In the genomic region with DNA sequence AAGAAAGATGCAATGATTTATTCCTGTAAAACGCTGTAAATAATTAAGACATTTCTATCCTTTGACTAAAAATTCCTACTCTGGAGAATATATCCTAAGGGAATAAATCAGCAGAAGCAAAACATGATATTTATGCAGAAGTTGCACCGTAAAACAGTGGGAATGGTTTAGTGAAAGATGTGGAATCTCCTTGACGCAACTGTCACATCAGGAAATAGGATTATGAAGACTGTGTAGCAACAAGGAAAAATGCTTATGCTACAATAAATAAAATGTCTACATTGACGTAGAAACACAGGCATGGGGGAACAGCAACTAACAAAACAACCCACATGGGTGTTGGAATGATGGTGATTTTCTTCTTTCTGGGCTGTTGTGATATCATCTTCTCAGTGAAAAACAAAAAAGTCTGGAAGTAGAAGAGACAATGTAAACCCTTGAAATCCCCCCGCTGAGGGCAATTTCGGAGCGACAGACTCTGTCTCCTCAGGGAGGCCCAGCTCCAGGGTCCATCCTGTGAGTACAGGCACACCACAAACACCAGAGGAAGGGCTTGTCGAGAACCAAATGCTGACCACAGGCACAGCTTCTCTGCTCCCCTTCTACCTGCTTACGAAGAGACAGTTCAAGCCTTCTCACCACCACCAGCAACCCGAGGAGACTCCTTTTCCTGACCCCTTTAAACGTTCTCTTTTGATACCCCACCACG, we compare ENCODE assay signal across 23 cellular contexts. TPM values are rescaled to one million over a fixed set of nuclear protein-coding genes. Genes with fewer than 3 reads are reported as not detected.
DNase-seq lines count a peak whose midpoint lies in the region; ATAC-seq and TF ChIP-seq lines count a peak whose summit lies in the region.
"Had no signal": no experiment of that assay in that cellular context is flagged by ENCODE, and none has a peak within 500 bp of the region (broad histone marks: within the 10 kb centered on the region; RNA-seq: fewer than 3 reads in every experiment).

No MANE protein-coding gene starts in this region.

- intact Hi-C loops in left cardiac atrium (cut with DNase I): no loop called here

- H3K9me3 ChIP-seq in HUES6 (ENCODE audit: control insufficient read depth, insufficient read depth, low read depth, low read length) (peaks cover 5% of the 10 kb centered on the region; the same call in 1 of the 2 replicates), endodermal cell (ENCODE audit: control insufficient read depth, low read length) (peaks cover 12% of the 10 kb centered on the region), trophoblast cell (ENCODE audit: insufficient read depth, low read depth, low read length) (no peaks in the 10 kb centered on the region)
- H3K9me3 ChIP-seq: Caco-2, Peyer's patch, SJCRH30 had no signal

- peak overlapping the region; percentile 94 for H3K27ac Mint-ChIP-seq in endodermal cell
- H3K27ac Mint-ChIP-seq: CD4-positive, alpha-beta memory T cell had no signal

- no peak overlapping the region for H4K8ac ChIP-seq in mesendoderm (ENCODE audit: low read depth, low read length)
- H4K8ac ChIP-seq in trophoblast cell (ENCODE audit: low read depth, low read length): no peak overlapping the region

- peak overlapping the region; percentile 77 for H4K5ac ChIP-seq in mesendoderm (ENCODE audit: low read length)

- peak overlapping the region; percentile 56 for H3K4ac ChIP-seq in mesendoderm (ENCODE audit: low read depth, low read length)
- no peak overlapping the region for H3K4ac ChIP-seq in trophoblast cell (ENCODE audit: low read depth, low read length)

- H4K12ac ChIP-seq in trophoblast cell (ENCODE audit: low read depth, low read length): no peak overlapping the region

- ATAC-seq in left cardiac atrium (no peak), GM21447 (IDR thresholded peaks at IDR 0.05; ENCODE audit: unreplicated experiment) (no peak)

- no peaks in the 10 kb centered on the region for H3K27me3 Mint-ChIP-seq in endodermal cell (ENCODE audit: insufficient read depth)

- H3K4me2 ChIP-seq in mesendoderm (ENCODE audit: low read length) (peak overlapping the region; percentile 14), trophoblast cell (ENCODE audit: low read length) (no peak overlapping the region)
- H3K4me2 ChIP-seq: BLaER1 treated with 17β-estradiol and CSF1 and Interleukin-3, amounts not matched to agents 10 nM and 100 nM had no signal

- H3K18ac ChIP-seq in mesendoderm (ENCODE audit: low read length) (peak overlapping the region; percentile 28), trophoblast cell (ENCODE audit: low read length) (no peak overlapping the region)

- H3K36me3 Mint-ChIP-seq in endodermal cell (ENCODE audit: low read depth): peaks cover 28% of the 10 kb centered on the region
- H3K36me3 Mint-ChIP-seq: CD4-positive, alpha-beta memory T cell had no signal

- DNase-seq in endodermal cell (peak; percentile 73), mesendoderm (peak; percentile 77), trophoblast cell (peak; percentile 10 to 39), D341Med (ENCODE audit: low spot score) (no peak), left cardiac atrium (no peak), T-helper 9 cell (no peak)
- DNase-seq: ACHN; Caco-2; CD4-positive, alpha-beta memory T cell; DND-41; GOT3; KG1; NCI-H1092 treated with DMSO at 0.1 percent for 48 hours; NCI-H146; NCI-H2029; NCI-H524 treated with DMSO at 0.1 percent for 48 hours; NCI-H82; Peyer's patch; SJCRH30 had no signal

- H2BK120ac ChIP-seq in mesendoderm (ENCODE audit: low read depth, low read length) (peak overlapping the region; percentile 19), trophoblast cell (ENCODE audit: insufficient read depth, low read length, poor library complexity) (no peak overlapping the region)

- peaks cover 4% of the 10 kb centered on the region for H3K9me3 Mint-ChIP-seq in endodermal cell

- H3K27me3 ChIP-seq in HUES6 (ENCODE audit: control insufficient read depth, insufficient read depth, low read length) (no peaks in the 10 kb centered on the region), endodermal cell (ENCODE audit: control insufficient read depth, insufficient read depth, low read length, poor library complexity, severe bottlenecking) (no peaks in the 10 kb centered on the region), mesendoderm (ENCODE audit: insufficient read depth, low read length, poor library complexity) (no peaks in the 10 kb centered on the region), trophoblast cell (ENCODE audit: insufficient read depth, low read length) (no peaks in the 10 kb centered on the region)
- H3K27me3 ChIP-seq: BLaER1 treated with 17β-estradiol and CSF1 and Interleukin-3, amounts not matched to agents 10 nM and 100 nM; Peyer's patch had no signal

- H3K14ac ChIP-seq in trophoblast cell (ENCODE audit: low read length): no peak overlapping the region

- 57 to 71% methylated on average over 7 to 10 of the region's 12 CpGs for WGBS in endodermal cell (ENCODE audit: insufficient coverage in 1 of 2, insufficient read length in 1 of 2), 2 experiments
- no CpG with 5 or more reads among the region's 12 CpGs for WGBS in mesendoderm (ENCODE audit: extremely low coverage, insufficient coverage, low lambda C conversion rate)
- no CpG with 5 or more reads among the region's 12 CpGs for whole genome bisulfite sequencing in trophoblast cell (ENCODE audit: extremely low coverage, insufficient coverage, insufficient read length)

- peak overlapping the region; percentile 98 for H2BK5ac ChIP-seq in mesendoderm (ENCODE audit: low read length)
- H2BK5ac ChIP-seq in trophoblast cell (ENCODE audit: low read depth, low read length, poor library complexity): no peak overlapping the region

- H3K4me1 Mint-ChIP-seq in endodermal cell: peaks cover 53% of the 10 kb centered on the region

- no peak overlapping the region for H2AFZ ChIP-seq in trophoblast cell (ENCODE audit: insufficient read depth, low read length, poor library complexity)

- H3K79me1 ChIP-seq in mesendoderm (ENCODE audit: low read length): no peaks in the 10 kb centered on the region
- H3K79me1 ChIP-seq in trophoblast cell (ENCODE audit: low read length): no peaks in the 10 kb centered on the region

- H3K9ac ChIP-seq in HUES6 (ENCODE audit: low read length) (peak overlapping the region; percentile 17), endodermal cell (ENCODE audit: extremely low read depth, low read length, poor library complexity, severe bottlenecking) (peak overlapping the region; percentile 15), mesendoderm (ENCODE audit: low read length) (peak overlapping the region; percentile 55), trophoblast cell (ENCODE audit: low read length) (no peak overlapping the region)
- H3K9ac ChIP-seq: BLaER1 treated with 17β-estradiol and CSF1 and Interleukin-3, amounts not matched to agents 10 nM and 100 nM had no signal

- H3K23ac ChIP-seq in mesendoderm (ENCODE audit: low read length) (no peak overlapping the region), trophoblast cell (ENCODE audit: low read length) (no peak overlapping the region)

- H3K4me3 ChIP-seq in HUES6 (ENCODE audit: low read depth, low read length) (peak overlapping the region; percentile 6; the same call in 1 of the 2 replicates), endodermal cell (ENCODE audit: low read length) (peak overlapping the region; percentile 72), mesendoderm (ENCODE audit: low read length) (no peak overlapping the region), trophoblast cell (ENCODE audit: low read depth, low read length) (no peak overlapping the region)
- H3K4me3 ChIP-seq: BLaER1 treated with 17β-estradiol and CSF1 and Interleukin-3, amounts not matched to agents 10 nM and 100 nM; Peyer's patch; SJCRH30 had no signal

- peaks cover 42% of the 10 kb centered on the region for H3K4me1 ChIP-seq in HUES6 (ENCODE audit: control insufficient read depth, insufficient read depth, low read length)
- H3K4me1 ChIP-seq in endodermal cell (ENCODE audit: control insufficient read depth, insufficient read depth, low read length): peaks cover 10% of the 10 kb centered on the region
- peaks cover 13% of the 10 kb centered on the region for H3K4me1 ChIP-seq in mesendoderm (ENCODE audit: control insufficient read depth, low read depth, low read length)
- H3K4me1 ChIP-seq in trophoblast cell (ENCODE audit: control insufficient read depth in 1 of 2, insufficient read depth in 2 of 2, low read length in 2 of 2): no peaks in the 10 kb centered on the region
- H3K4me1 ChIP-seq: Caco-2, Peyer's patch, SJCRH30 had no signal

- no peak for TF ChIP-seq CTCF in endodermal cell (conservative IDR thresholded peaks at IDR 0.05)

- no peak overlapping the region; the same call in 1 of the 2 replicates for H3K27ac ChIP-seq in HUES6 (ENCODE audit: low read depth, low read length)
- no peak overlapping the region for H3K27ac ChIP-seq in endodermal cell (ENCODE audit: low read depth, low read length)
- peak overlapping the region; percentile 95 for H3K27ac ChIP-seq in mesendoderm (ENCODE audit: low read depth, low read length)
- no peak overlapping the region for H3K27ac ChIP-seq in trophoblast cell (ENCODE audit: low read depth, low read length)
- H3K27ac ChIP-seq: BLaER1 treated with 17β-estradiol and CSF1 and Interleukin-3, amounts not matched to agents 10 nM and 100 nM; Peyer's patch; SJCRH30 had no signal

- H3K56ac ChIP-seq in mesendoderm (ENCODE audit: low read length): peak overlapping the region; percentile 80

- H2AK5ac ChIP-seq in mesendoderm (ENCODE audit: low read length) (peak overlapping the region; percentile 95), trophoblast cell (ENCODE audit: low read length) (no peak overlapping the region)

- H3K79me2 ChIP-seq in mesendoderm (ENCODE audit: control insufficient read depth, insufficient read depth, low read length) (no peaks in the 10 kb centered on the region), trophoblast cell (ENCODE audit: control insufficient read depth, insufficient read depth, low read length, poor library complexity) (no peaks in the 10 kb centered on the region)

- H3K4me3 Mint-ChIP-seq in endodermal cell: peak overlapping the region; percentile 37
- H3K4me3 Mint-ChIP-seq: CD4-positive, alpha-beta memory T cell had no signal

- peak overlapping the region; percentile 19 for H2BK15ac ChIP-seq in mesendoderm (replicated peaks; ENCODE audit: low read depth)

- H3K36me3 ChIP-seq in HUES6 (ENCODE audit: control insufficient read depth, insufficient read depth, low read length) (no peaks in the 10 kb centered on the region), endodermal cell (ENCODE audit: control insufficient read depth, insufficient read depth, low read length) (peaks cover 8% of the 10 kb centered on the region), mesendoderm (ENCODE audit: control insufficient read depth, insufficient read depth, low read length) (no peaks in the 10 kb centered on the region), trophoblast cell (ENCODE audit: control insufficient read depth in 1 of 2, insufficient read depth in 2 of 2, low read length in 2 of 2) (no peaks in the 10 kb centered on the region)
- H3K36me3 ChIP-seq: BLaER1 treated with 17β-estradiol and CSF1 and Interleukin-3, amounts not matched to agents 10 nM and 100 nM; Peyer's patch; SJCRH30 had no signal

- H4K91ac ChIP-seq in trophoblast cell (ENCODE audit: low read depth, low read length): no peak overlapping the region

- no peak overlapping the region for H2BK12ac ChIP-seq in trophoblast cell (ENCODE audit: low read length)

RNA-seq across cellular contexts. Expression of gene COL23A1, which starts 25.2 kb away (rescaled TPM):
- total RNA-seq in endodermal cell: 10 to 100 TPM; 50.2 to 71.3 TPM
- 11.1 TPM for polyA plus RNA-seq in endodermal cell (2013, experiment 1 of 2)
- polyA plus RNA-seq in endodermal cell (2013, experiment 2 of 2): 11.1 TPM
- polyA plus RNA-seq in mesendoderm (2013, experiment 1 of 2): 0.49 TPM
- 0.45 TPM for polyA plus RNA-seq in mesendoderm (2013, experiment 2 of 2)
- 0.73 and 1.0 TPM in 2 replicates for polyA plus RNA-seq in trophoblast cell (2013)
- total RNA-seq in left cardiac atrium: 1 to 10 TPM; 5.5 to 6.0 TPM
- total RNA-seq: G401, SJCRH30 had no signal
- polyA plus RNA-seq: CD4-positive, alpha-beta memory T cell had no signal

Comparison
In these comparisons a context has a peak if more than half of its experiments do, and no peak if none do; other contexts are left out.
1. H3K4me3 ChIP-seq: peak in HUES6 (single experiment) and endodermal cell (single experiment); none in mesendoderm (single experiment) and trophoblast cell (single experiment).
2. DNase-seq: peak in endodermal cell (single experiment), mesendoderm (single experiment) and trophoblast cell (2 of 2); none in D341Med (single experiment), left cardiac atrium (single experiment) and T-helper 9 cell (single experiment).
3. RNA of gene COL23A1, which starts 25.2 kb away (total RNA-seq): 50.2 to 71.3 TPM in endodermal cell; 5.5 to 6.0 TPM in left cardiac atrium; every median in the first group is over 4 times any median in the second.